Comparison of ENCODE assay signal across 8 cellular contexts in genomic region chrX:107677909-107678308, GRCh38. TPM values are rescaled to one million over a fixed set of nuclear protein-coding genes. Genes with fewer than 3 reads are reported as not detected.
A peak's percentile ranks its signal among the peaks of the same experiment; 100 is the strongest.
DNase-seq lines count a peak whose midpoint lies in the region; ATAC-seq, FAIRE-seq and TF ChIP-seq lines count a peak whose summit lies in the region.

No MANE protein-coding gene starts in this region.

- intact Hi-C loops in kidney (cut with DNase I) = no loop called here

- H3K4me3 ChIP-seq in kidney (ENCODE audit: low read length in 2 of 2) (no peak overlapping the region), subcutaneous abdominal adipose tissue (ENCODE audit: low read depth in 1 of 5, low read length in 5 of 5) (no peak overlapping the region)

- peak overlapping the region; percentile 92 for H3K27ac Mint-ChIP-seq in T-helper 1 cell treated with Interleukin-12 subunit alpha and Interleukin-12 subunit beta and Interleukin-4 antibody, amounts not matched to agents 30 μg/mL and 1 μg/mL, for 36 hours
- peak overlapping the region; percentile 86 for H3K27ac Mint-ChIP-seq in activated naive CD8-positive, alpha-beta T cell treated with anti-CD3 and anti-CD28 coated beads, Interleukin-2, amount 50 U/mL, for 24 hours

- H3K27me3 Mint-ChIP-seq in T-helper 1 cell treated with Interleukin-12 subunit alpha and Interleukin-12 subunit beta and Interleukin-4 antibody, amounts not matched to agents 30 μg/mL and 1 μg/mL, for 36 hours (ENCODE audit: low read depth) = no peaks in the 10 kb centered on the region
- H3K27me3 Mint-ChIP-seq in activated naive CD8-positive, alpha-beta T cell treated with anti-CD3 and anti-CD28 coated beads, Interleukin-2, amount 50 U/mL, for 24 hours = no peaks in the 10 kb centered on the region

- H3K9ac ChIP-seq in kidney (ENCODE audit: low read length in 2 of 2) (no peak overlapping the region), subcutaneous abdominal adipose tissue (ENCODE audit: low read length in 5 of 5) (no peak overlapping the region)

- no peak for DNase-seq in T-helper 1 cell
- DNase-seq in activated naive CD8-positive, alpha-beta T cell treated with anti-CD3 and anti-CD28 coated beads, Interleukin-2, amount 50 U/mL, for 24 hours = no peak
- no peak for DNase-seq in kidney
- no peak for DNase-seq in omental fat pad (ENCODE audit: low spot score)
- no peak for DNase-seq in HT-29 (ENCODE audit: low spot score)

- TF ChIP-seq CTCF in kidney (IDR thresholded peaks at IDR 0.05; ENCODE audit: borderline replicate concordance, extremely low read depth, insufficient read depth) (no peak), omental fat pad (IDR thresholded peaks at IDR 0.05) (no peak)

- H3K27me3 ChIP-seq in subcutaneous abdominal adipose tissue (ENCODE audit: control insufficient read depth in 5 of 5, insufficient read depth in 4 of 5, low read length in 5 of 5) = peaks cover 0 to 18% (median 5%) of the 10 kb centered on the region in 5 donors

- H3K27ac ChIP-seq in kidney (ENCODE audit: low read depth in 2 of 2, low read length in 2 of 2) = peak overlapping the region; percentile 91 to 93
- peak overlapping the region; percentile 0 for H3K27ac ChIP-seq in subcutaneous abdominal adipose tissue (ENCODE audit: low read depth, low read length)

- no peaks in the 10 kb centered on the region for H3K9me3 Mint-ChIP-seq in T-helper 1 cell treated with Interleukin-12 subunit alpha and Interleukin-12 subunit beta and Interleukin-4 antibody, amounts not matched to agents 30 μg/mL and 1 μg/mL, for 36 hours
- H3K9me3 Mint-ChIP-seq in activated naive CD8-positive, alpha-beta T cell treated with anti-CD3 and anti-CD28 coated beads, Interleukin-2, amount 50 U/mL, for 24 hours = no peaks in the 10 kb centered on the region

- peaks cover 3% of the 10 kb centered on the region for H3K36me3 Mint-ChIP-seq in T-helper 1 cell treated with Interleukin-12 subunit alpha and Interleukin-12 subunit beta and Interleukin-4 antibody, amounts not matched to agents 30 μg/mL and 1 μg/mL, for 36 hours (ENCODE audit: low read depth)
- no peaks in the 10 kb centered on the region for H3K36me3 Mint-ChIP-seq in activated naive CD8-positive, alpha-beta T cell treated with anti-CD3 and anti-CD28 coated beads, Interleukin-2, amount 50 U/mL, for 24 hours (ENCODE audit: low read depth)

- no peaks in the 10 kb centered on the region for H3K36me3 ChIP-seq in kidney (ENCODE audit: control insufficient read depth in 1 of 2, insufficient read depth in 2 of 2, low read length in 2 of 2)
- no peaks in the 10 kb centered on the region for H3K36me3 ChIP-seq in subcutaneous abdominal adipose tissue (ENCODE audit: control insufficient read depth in 5 of 5, insufficient read depth in 5 of 5, low read length in 5 of 5)

- H3K4me1 Mint-ChIP-seq in T-helper 1 cell treated with Interleukin-12 subunit alpha and Interleukin-12 subunit beta and Interleukin-4 antibody, amounts not matched to agents 30 μg/mL and 1 μg/mL, for 36 hours (ENCODE audit: low read depth) = peaks cover 57% of the 10 kb centered on the region
- H3K4me1 Mint-ChIP-seq in activated naive CD8-positive, alpha-beta T cell treated with anti-CD3 and anti-CD28 coated beads, Interleukin-2, amount 50 U/mL, for 24 hours = peaks cover 58% of the 10 kb centered on the region

- no peak for ATAC-seq in activated naive CD8-positive, alpha-beta T cell treated with anti-CD3 and anti-CD28 coated beads, Interleukin-2, amount 50 U/mL, for 24 hours
- ATAC-seq in omental fat pad (ENCODE audit: low FRiP score) = no peak
- ATAC-seq in HG03097 (IDR thresholded peaks at IDR 0.05; ENCODE audit: low FRiP score, unreplicated experiment) = no peak

- H3K4me1 ChIP-seq in kidney (ENCODE audit: control insufficient read depth in 1 of 2, insufficient read depth in 1 of 2, low read depth in 1 of 2, low read length in 2 of 2) (peaks cover 23 to 32% of the 10 kb centered on the region in 2 donors), subcutaneous abdominal adipose tissue (ENCODE audit: control insufficient read depth in 5 of 5, insufficient read depth in 5 of 5, low read length in 5 of 5) (peaks cover 12 to 70% (median 63%) of the 10 kb centered on the region in 5 donors)

- H3K9me3 ChIP-seq in kidney (ENCODE audit: control insufficient read depth in 1 of 2, low read length in 2 of 2) = no peaks in the 10 kb centered on the region
- no peaks in the 10 kb centered on the region for H3K9me3 ChIP-seq in subcutaneous abdominal adipose tissue (ENCODE audit: control insufficient read depth in 5 of 5, low read length in 5 of 5)

- H3K4me3 Mint-ChIP-seq in T-helper 1 cell treated with Interleukin-12 subunit alpha and Interleukin-12 subunit beta and Interleukin-4 antibody, amounts not matched to agents 30 μg/mL and 1 μg/mL, for 36 hours = peak overlapping the region; percentile 25
- peak overlapping the region; percentile 21 for H3K4me3 Mint-ChIP-seq in activated naive CD8-positive, alpha-beta T cell treated with anti-CD3 and anti-CD28 coated beads, Interleukin-2, amount 50 U/mL, for 24 hours

- FAIRE-seq in kidney (lab: Jason Lieb, UNC) = no peak

RNA-seq across cellular contexts. Expression of gene PRPS1, which starts 49.6 kb away (rescaled TPM):
- total RNA-seq in kidney = 32.8 TPM
- polyA plus RNA-seq in kidney (ENCODE audit: insufficient read depth, low read depth, low replicate concordance) = 29.3 TPM
- 10 to 100 TPM; 16.4 to 43.6 (median 24.8) TPM for total RNA-seq in omental fat pad
- total RNA-seq in HT-29 (2014; rRNA removed; shearing (Covaris generic)) = 34.4 and 37.8 TPM in 2 replicates
